ENCODE assay signal across 6 cellular contexts in genomic region chr11:47259178-47259977, GRCh38. TPM values are rescaled to one million over a fixed set of nuclear protein-coding genes. Genes with fewer than 3 reads are reported as not detected.
DNase-seq lines count a peak whose midpoint lies in the region; ATAC-seq lines count a peak whose summit lies in the region.

No MANE protein-coding gene starts in this region.

- peaks cover 20% of the 10 kb centered on the region for H3K4me1 ChIP-seq in GM23248 (ENCODE audit: insufficient read depth)
- H3K4me1 ChIP-seq in SJCRH30: peaks cover 19% of the 10 kb centered on the region

- in situ Hi-C loops in GM23248 (cut with MboI): no loop called here

- H3K9me3 ChIP-seq in GM23248 (ENCODE audit: low read depth) (no peaks in the 10 kb centered on the region), SJCRH30 (replicated peaks) (no peaks in the 10 kb centered on the region)

- H3K9ac ChIP-seq in GM23248: no peak overlapping the region

- H3K27ac ChIP-seq in GM23248: no peak overlapping the region
- H3K27ac ChIP-seq in SJCRH30: no peak overlapping the region

- H2AFZ ChIP-seq in GM23248: no peak overlapping the region

- H3K9me2 ChIP-seq in GM23248 (ENCODE audit: insufficient read depth): no peaks in the 10 kb centered on the region

- 69 to 77% methylated on average over 10 of the region's 10 CpGs for WGBS in GM23248 (ENCODE audit: low coverage in 1 of 2, low lambda C conversion rate in 2 of 2, missing lambda C conversion rate in 2 of 2), 2 experiments

- no peaks in the 10 kb centered on the region for H4K20me1 ChIP-seq in GM23248 (ENCODE audit: insufficient read depth)

- H3K79me2 ChIP-seq in GM23248 (ENCODE audit: insufficient read depth): no peaks in the 10 kb centered on the region

- peak; percentile 46 for DNase-seq in GM23248
- peak; percentile 56 to 75 for DNase-seq in SJCRH30
- peak; percentile 64 for DNase-seq in epidermal melanocyte (ENCODE audit: insufficient read length, low spot score)
- DNase-seq in stimulated activated CD4-positive, alpha-beta T cell treated with anti-CD3 and anti-CD28 coated beads, Interleukin-15, amount 100 ng/mL, for 24 hours: peak; percentile 46
- DNase-seq in effector CD4-positive, alpha-beta T cell: no peak

- H3F3A ChIP-seq in GM23248 (ENCODE audit: insufficient read depth): no peaks in the 10 kb centered on the region

- H3K4me3 ChIP-seq in GM23248 (no peak overlapping the region), SJCRH30 (no peak overlapping the region)

- no peak overlapping the region for H3K4me2 ChIP-seq in GM23248 (ENCODE audit: unreplicated experiment)

- H3K36me3 ChIP-seq in GM23248 (ENCODE audit: low read depth) (no peaks in the 10 kb centered on the region), SJCRH30 (no peaks in the 10 kb centered on the region)

- no peaks in the 10 kb centered on the region for H3K27me3 ChIP-seq in GM23248 (replicated peaks; ENCODE audit: insufficient read depth)
- no peaks in the 10 kb centered on the region for H3K27me3 ChIP-seq in SJCRH30

- no peak for ATAC-seq in GM19397 (IDR thresholded peaks at IDR 0.05; ENCODE audit: unreplicated experiment)

RNA-seq across cellular contexts. Expression of gene NR1H3, which starts 1.6 kb away (rescaled TPM):
- 2.7 and 7.2 TPM in 2 replicates for total RNA-seq in GM23248 (2014; rRNA removed; shearing (Covaris generic))
- polyA plus RNA-seq in GM23248 (2016; fragmentation: Nextera tagmentation; extraction: Ambion mirVana): 4.9 and 5.1 TPM in 2 replicates
- 4.1 and 6.2 TPM in 2 replicates for total RNA-seq in SJCRH30 (2014; rRNA removed; shearing (Covaris generic))

RNA-seq across cellular contexts. Expression of gene MADD, which starts 10.6 kb away (rescaled TPM):
- 17.4 and 20.4 TPM in 2 replicates for total RNA-seq in GM23248 (2014; rRNA removed; shearing (Covaris generic))
- 8.6 and 9.9 TPM in 2 replicates for polyA plus RNA-seq in GM23248 (2016; fragmentation: Nextera tagmentation; extraction: Ambion mirVana)
- total RNA-seq in SJCRH30 (2014; rRNA removed; shearing (Covaris generic)): 28.8 and 29.0 TPM in 2 replicates

RNA-seq across cellular contexts. Expression of gene ACP2, which starts 10.8 kb away (rescaled TPM):
- total RNA-seq in GM23248 (2014; rRNA removed; shearing (Covaris generic)): 48.4 and 62.6 TPM in 2 replicates
- 29.0 and 30.0 TPM in 2 replicates for polyA plus RNA-seq in GM23248 (2016; fragmentation: Nextera tagmentation; extraction: Ambion mirVana)
- 26.2 and 29.6 TPM in 2 replicates for total RNA-seq in SJCRH30 (2014; rRNA removed; shearing (Covaris generic))

RNA-seq across cellular contexts. Expression of gene DDB2, which starts 44.6 kb away (rescaled TPM):
- total RNA-seq in GM23248 (2014; rRNA removed; shearing (Covaris generic)): 24.5 and 34.9 TPM in 2 replicates
- polyA plus RNA-seq in GM23248 (2016; fragmentation: Nextera tagmentation; extraction: Ambion mirVana): 40.3 and 41.3 TPM in 2 replicates
- total RNA-seq in SJCRH30 (2014; rRNA removed; shearing (Covaris generic)): 10.7 and 11.1 TPM in 2 replicates
